ENCODE assay signal across 13 cellular contexts in genomic region chr3:115072265-115073008, GRCh38.
DNase-seq lines count a peak whose midpoint lies in the region; ATAC-seq, FAIRE-seq and TF ChIP-seq lines count a peak whose summit lies in the region.
"Had no signal": no experiment of that assay in that cellular context is flagged by ENCODE, and none has a peak within 500 bp of the region (broad histone marks: within the 10 kb centered on the region; RNA-seq: fewer than 3 reads in every experiment).

No MANE protein-coding gene starts in this region.

- POLR2A ChIA-PET in MCF 10A (lab: Yijun Ruan, JAX), result interaction anchor here (0.7 kb wide), 1 partner anchor 215 kb away, joined by 3 read pairs; no protein-coding TSS in a partner anchor

- intact Hi-C loops in MCF 10A (cut with micrococcal nuclease) (no loop called here), left colon (cut with DNase I, micrococcal nuclease) (no loop called here)

- H3K79me2 ChIP-seq in ACC112 (ENCODE audit: control insufficient read depth, insufficient read depth, low read length, unreplicated experiment), result no peaks in the 10 kb centered on the region

- peaks cover 28% of the 10 kb centered on the region for H3K4me1 ChIP-seq in ACC112 (ENCODE audit: control insufficient read depth, insufficient read depth, low read length, unreplicated experiment)
- H3K4me1 ChIP-seq: BLaER1 had no signal

- H3K36me3 ChIP-seq in ACC112 (ENCODE audit: insufficient read depth, low read length), result peaks cover 8% of the 10 kb centered on the region; the same call in 1 of the 2 replicates
- H3K36me3 ChIP-seq: BLaER1 had no signal

- H2AFZ ChIP-seq in ACC112 (ENCODE audit: low read length, unreplicated experiment), result peak overlapping the region; percentile 36

- H3K4me1 Mint-ChIP-seq in MCF 10A (ENCODE audit: insufficient read depth, unreplicated experiment), result peaks cover 17% of the 10 kb centered on the region
- peaks cover 22% of the 10 kb centered on the region for H3K4me1 Mint-ChIP-seq in stimulated activated memory B cell treated with anti-CD40 and anti-IgM and Interleukin-4, amounts not matched to agents 10 μg/mL and 1 μg/mL and 100 μg/mL, for 72 hours

- DNase-seq in LHCN-M2 (ENCODE audit: low read depth), result peak; percentile 64
- peak; percentile 40 for DNase-seq in MCF 10A (ENCODE audit: unreplicated experiment)
- DNase-seq in left colon, result no peak
- no peak for DNase-seq in CD1c-positive myeloid dendritic cell (ENCODE audit: extremely low spot score)
- DNase-seq: activated CD4-positive, alpha-beta T cell treated with anti-CD3 and anti-CD28 coated beads for 1 hour; OCI-M1 had no signal

- H3K27me3 ChIP-seq in ACC112 (ENCODE audit: insufficient read depth, low read length), result no peaks in the 10 kb centered on the region
- H3K27me3 ChIP-seq: BLaER1 had no signal

- no peaks in the 10 kb centered on the region for H3K36me3 Mint-ChIP-seq in MCF 10A (ENCODE audit: insufficient read depth, unreplicated experiment)
- peaks cover 35% of the 10 kb centered on the region for H3K36me3 Mint-ChIP-seq in stimulated activated memory B cell treated with anti-CD40 and anti-IgM and Interleukin-4, amounts not matched to agents 10 μg/mL and 1 μg/mL and 100 μg/mL, for 72 hours

- CTCF ChIA-PET in MCF 10A (lab: Yijun Ruan, JAX), result interaction anchor here (1.1 to 1.2 kb wide), 2 partner anchors 19 to 97 kb away, joined by 3 to 4 read pairs; no protein-coding TSS in a partner anchor

- no peak for TF ChIP-seq CTCF in MCF 10A (IDR thresholded peaks at IDR 0.05; ENCODE audit: unreplicated experiment)

- H3K27me3 Mint-ChIP-seq in MCF 10A (ENCODE audit: insufficient read depth, unreplicated experiment), result no peaks in the 10 kb centered on the region
- no peaks in the 10 kb centered on the region for H3K27me3 Mint-ChIP-seq in stimulated activated memory B cell treated with anti-CD40 and anti-IgM and Interleukin-4, amounts not matched to agents 10 μg/mL and 1 μg/mL and 100 μg/mL, for 72 hours
- H3K27me3 Mint-ChIP-seq: IgD-negative memory B cell, progenitor cell of endocrine pancreas had no signal

- H3K27ac ChIP-seq in ACC112 (ENCODE audit: low read depth, low read length), result peak overlapping the region; percentile 48
- H3K27ac ChIP-seq: BLaER1 had no signal

- H3K4me3 ChIP-seq in ACC112 (ENCODE audit: low read depth, low read length), result peak overlapping the region; percentile 15; the same call in 1 of the 2 replicates
- H3K4me3 ChIP-seq: BLaER1 had no signal

- no TSS peak for BruUV-seq in MCF 10A (replicated peaks; lab: Mats Ljungman, UMichigan)

- no peak overlapping the region for H3K4me3 Mint-ChIP-seq in MCF 10A (ENCODE audit: unreplicated experiment)
- H3K4me3 Mint-ChIP-seq in stimulated activated memory B cell treated with anti-CD40 and anti-IgM and Interleukin-4, amounts not matched to agents 10 μg/mL and 1 μg/mL and 100 μg/mL, for 72 hours, result no peak overlapping the region
- H3K4me3 Mint-ChIP-seq: IgD-negative memory B cell had no signal

- H3K27ac Mint-ChIP-seq in MCF 10A (ENCODE audit: low read depth, unreplicated experiment), result no peak overlapping the region
- no peak overlapping the region for H3K27ac Mint-ChIP-seq in stimulated activated memory B cell treated with anti-CD40 and anti-IgM and Interleukin-4, amounts not matched to agents 10 μg/mL and 1 μg/mL and 100 μg/mL, for 72 hours
- H3K27ac Mint-ChIP-seq: IgD-negative memory B cell, progenitor cell of endocrine pancreas had no signal

- FAIRE-seq in islet of Langerhans (lab: Jason Lieb, UNC), result peak; percentile 95

- no peak for ATAC-seq in left colon
- ATAC-seq in stimulated activated memory B cell treated with anti-CD40 and anti-IgM and Interleukin-4, amounts not matched to agents 10 μg/mL and 1 μg/mL and 100 μg/mL, for 72 hours, result no peak
- no peak for ATAC-seq in GM18873 (IDR thresholded peaks at IDR 0.05; ENCODE audit: low FRiP score, unreplicated experiment)

- H3K9me3 Mint-ChIP-seq in MCF 10A (ENCODE audit: unreplicated experiment), result peaks cover 10% of the 10 kb centered on the region
- no peaks in the 10 kb centered on the region for H3K9me3 Mint-ChIP-seq in stimulated activated memory B cell treated with anti-CD40 and anti-IgM and Interleukin-4, amounts not matched to agents 10 μg/mL and 1 μg/mL and 100 μg/mL, for 72 hours
- H3K9me3 Mint-ChIP-seq: IgD-negative memory B cell had no signal

Comparison
In these comparisons a context has a peak if more than half of its experiments do, and no peak if none do; other contexts are left out.
1. DNase-seq: peak in LHCN-M2 (single experiment) and MCF 10A (single experiment); none in left colon (0 of 2) and CD1c-positive myeloid dendritic cell (single experiment).